Comparison of ENCODE assay signal across 9 cellular contexts in genomic region chr9:6106576-6107339, GRCh38.
DNase-seq lines count a peak whose midpoint lies in the region; ATAC-seq and TF ChIP-seq lines count a peak whose summit lies in the region.
"Had no signal": no experiment of that assay in that cellular context is flagged by ENCODE, and none has a peak within 500 bp of the region (broad histone marks: within the 10 kb centered on the region; RNA-seq: fewer than 3 reads in every experiment).

No MANE protein-coding gene starts in this region.

- no peaks in the 10 kb centered on the region for H3K36me3 ChIP-seq in PC-9 (ENCODE audit: low read depth)
- H3K36me3 ChIP-seq in naive thymus-derived CD4-positive, alpha-beta T cell (ENCODE audit: control insufficient read depth in 2 of 3, insufficient read depth in 3 of 3, low read length in 3 of 3) = no peaks in the 10 kb centered on the region

- H3K9me2 ChIP-seq in PC-9 (ENCODE audit: insufficient read depth) = no peaks in the 10 kb centered on the region

- no peak overlapping the region for H3K4me3 Mint-ChIP-seq in naive thymus-derived CD4-positive, alpha-beta T cell

- TF ChIP-seq CTCF in PC-9 (conservative IDR thresholded peaks at IDR 0.05) (no peak), epithelial cell of proximal tubule (conservative IDR thresholded peaks at IDR 0.05; ENCODE audit: low read depth, low read length) (peak; percentile 63)

- BruUV-seq in PC-9 (replicated peaks; lab: Mats Ljungman, UMichigan) = no TSS peak

- ATAC-seq in GM18858 (IDR thresholded peaks at IDR 0.05; ENCODE audit: unreplicated experiment) (peak; percentile 81), HG03175 (IDR thresholded peaks at IDR 0.05; ENCODE audit: unreplicated experiment) (peak; percentile 88)
- peak; percentile 53 for ATAC-seq in naive thymus-derived CD4-positive, alpha-beta T cell

- H3K4me2 ChIP-seq in PC-9 = peak overlapping the region; percentile 26; the same call in 1 of the 2 replicates

- CTCF ChIA-PET in PC-9 (lab: Charles Lee) = interaction anchor here (0.7 kb wide), 1 partner anchor 223 kb away, joined by 4 read pairs; no protein-coding TSS in a partner anchor
- CTCF ChIA-PET in naive thymus-derived CD4-positive, alpha-beta T cell (lab: Charles Lee) = no interaction called here

- no peaks in the 10 kb centered on the region for H3K79me2 ChIP-seq in PC-9 (ENCODE audit: low read depth)

- H3K9me3 Mint-ChIP-seq in naive thymus-derived CD4-positive, alpha-beta T cell = peaks cover 0 to 2% (median 0%) of the 10 kb centered on the region in 11 donors
- H3K9me3 Mint-ChIP-seq: IgD-negative memory B cell had no signal

- no peaks in the 10 kb centered on the region for H3K9me3 ChIP-seq in PC-9 (ENCODE audit: insufficient read depth, low read depth)
- H3K9me3 ChIP-seq in naive thymus-derived CD4-positive, alpha-beta T cell (ENCODE audit: control insufficient read depth in 2 of 3, low read length in 3 of 3) = no peaks in the 10 kb centered on the region

- peak overlapping the region in 7 of 9 donors; percentile 5 to 39 (median 17) for H3K27ac Mint-ChIP-seq in naive thymus-derived CD4-positive, alpha-beta T cell
- H3K27ac Mint-ChIP-seq: IgD-negative memory B cell had no signal

- DNase-seq in AML-193 (lab: John Stamatoyannopoulos, UW) (peak; percentile 28 to 56), PC-9 (peak; percentile 2 to 39), epithelial cell of proximal tubule (ENCODE audit: low read depth) (no peak)
- no peak for DNase-seq in naive thymus-derived CD4-positive, alpha-beta T cell
- no peak for DNase-seq in effector CD8-positive, alpha-beta T cell (lab: John Stamatoyannopoulos, UW)
- no peak for DNase-seq in activated CD8-positive, alpha-beta memory T cell treated with anti-CD3 and anti-CD28 coated beads for 24 hours

- no peak overlapping the region for H3K27ac ChIP-seq in PC-9
- H3K27ac ChIP-seq in naive thymus-derived CD4-positive, alpha-beta T cell (ENCODE audit: low read depth, low read length) = no peak overlapping the region

- POLR2A ChIA-PET in PC-9 (lab: Charles Lee; ENCODE audit: unreplicated experiment) = no interaction called here
- POLR2A ChIA-PET in naive thymus-derived CD4-positive, alpha-beta T cell (lab: Charles Lee) = interaction anchor here (0.7 kb wide), 1 partner anchor 406 kb away, joined by 3 read pairs; no protein-coding TSS in a partner anchor

- H3K4me3 ChIP-seq in PC-9 (no peak overlapping the region), epithelial cell of proximal tubule (ENCODE audit: low read depth, low read length) (peak overlapping the region; percentile 8)
- H3K4me3 ChIP-seq in naive thymus-derived CD4-positive, alpha-beta T cell (ENCODE audit: low read length) = no peak overlapping the region

- no peaks in the 10 kb centered on the region for H4K20me1 ChIP-seq in PC-9 (ENCODE audit: insufficient read depth)

- peaks cover 6% of the 10 kb centered on the region; the same call in 1 of the 2 replicates for H3F3A ChIP-seq in PC-9 (ENCODE audit: insufficient read depth, low read depth)

- H3K4me1 Mint-ChIP-seq in naive thymus-derived CD4-positive, alpha-beta T cell = peaks cover 0 to 46% (median 30%) of the 10 kb centered on the region in 7 donors

- no peak overlapping the region for H2AFZ ChIP-seq in PC-9

- no peaks in the 10 kb centered on the region for H3K36me3 Mint-ChIP-seq in naive thymus-derived CD4-positive, alpha-beta T cell
- H3K36me3 Mint-ChIP-seq: IgD-negative memory B cell had no signal

- intact Hi-C loops in PC-9 (cut with micrococcal nuclease; ENCODE audit: unreplicated experiment) = no loop called here
- intact Hi-C loops in naive thymus-derived CD4-positive, alpha-beta T cell (cut with micrococcal nuclease) = loop anchor here in 1 of 2 donors (10.0 kb wide), 1 partner anchor 48 kb away; no protein-coding TSS in a partner anchor

- peaks cover 0 to 2% (median 0%) of the 10 kb centered on the region in 5 donors for H3K27me3 Mint-ChIP-seq in naive thymus-derived CD4-positive, alpha-beta T cell

- no peaks in the 10 kb centered on the region for H3K27me3 ChIP-seq in PC-9 (ENCODE audit: insufficient read depth, low read depth)
- H3K27me3 ChIP-seq in naive thymus-derived CD4-positive, alpha-beta T cell (ENCODE audit: control insufficient read depth in 2 of 2, insufficient read depth in 2 of 2, low read length in 2 of 2) = no peaks in the 10 kb centered on the region

- peaks cover 20% of the 10 kb centered on the region for H3K4me1 ChIP-seq in PC-9 (replicated peaks; ENCODE audit: insufficient read depth)
- H3K4me1 ChIP-seq in naive thymus-derived CD4-positive, alpha-beta T cell (ENCODE audit: control insufficient read depth in 2 of 2, insufficient read depth in 2 of 2, low read length in 2 of 2) = peaks cover 0 to 5% of the 10 kb centered on the region in 2 donors

Comparison
In these comparisons a context has a peak if more than half of its experiments do, and no peak if none do; other contexts are left out.
1. DNase-seq: peak in AML-193 (2 of 2) and PC-9 (2 of 2); none in epithelial cell of proximal tubule (single experiment), naive thymus-derived CD4-positive, alpha-beta T cell (0 of 9), effector CD8-positive, alpha-beta T cell (single experiment) and activated CD8-positive, alpha-beta memory T cell treated with anti-CD3 and anti-CD28 coated beads for 24 hours (single experiment).
2. Peak in every context shown above with its lines, with median percentiles within 50 percentile points of each other: ATAC-seq.